In the genomic region with DNA sequence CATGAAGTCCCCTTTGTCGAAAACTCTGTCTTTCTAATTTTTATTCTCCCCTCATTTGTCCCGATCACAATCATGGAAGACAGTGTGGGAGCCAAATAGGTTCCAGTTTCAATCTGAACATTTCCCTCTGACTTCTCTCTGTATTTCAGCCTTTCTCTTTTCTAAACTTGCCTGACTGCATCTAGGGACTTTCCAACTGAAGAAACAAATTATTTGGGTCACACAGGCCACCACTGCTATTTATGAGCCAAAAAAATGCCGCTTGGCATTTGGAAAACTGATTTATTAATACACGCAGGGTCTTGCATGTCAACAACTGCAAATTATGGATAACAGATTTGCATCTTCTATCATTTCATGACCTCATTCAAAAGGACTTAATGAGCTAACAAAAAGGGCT, we compare ENCODE assay signal across 1 cellular context.
TF ChIP-seq lines count a peak whose summit lies in the region.

No MANE protein-coding gene starts in this region.

TF ChIP-seq in GM12878, 131 proteins besides CTCF, POLR2A, EP300 and RAD21:
- TF ChIP-seq NR2F1 (conservative IDR thresholded peaks at IDR 0.05), result peak; percentile 51
- TF ChIP-seq, protein P1, sequence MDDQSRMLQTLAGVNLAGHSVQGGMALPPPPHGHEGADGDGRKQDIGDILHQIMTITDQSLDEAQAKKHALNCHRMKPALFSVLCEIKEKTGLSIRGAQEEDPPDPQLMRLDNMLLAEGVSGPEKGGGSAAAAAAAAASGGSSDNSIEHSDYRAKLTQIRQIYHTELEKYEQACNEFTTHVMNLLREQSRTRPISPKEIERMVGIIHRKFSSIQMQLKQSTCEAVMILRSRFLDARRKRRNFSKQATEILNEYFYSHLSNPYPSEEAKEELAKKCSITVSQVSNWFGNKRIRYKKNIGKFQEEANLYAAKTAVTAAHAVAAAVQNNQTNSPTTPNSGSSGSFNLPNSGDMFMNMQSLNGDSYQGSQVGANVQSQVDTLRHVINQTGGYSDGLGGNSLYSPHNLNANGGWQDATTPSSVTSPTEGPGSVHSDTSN (IDR thresholded peaks at IDR 0.05; ENCODE audit: insufficient replicate concordance, low read depth, low read length), result no peak
- TF ChIP-seq, protein P2, sequence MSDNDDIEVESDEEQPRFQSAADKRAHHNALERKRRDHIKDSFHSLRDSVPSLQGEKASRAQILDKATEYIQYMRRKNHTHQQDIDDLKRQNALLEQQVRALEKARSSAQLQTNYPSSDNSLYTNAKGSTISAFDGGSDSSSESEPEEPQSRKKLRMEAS (IDR thresholded peaks at IDR 0.05; ENCODE audit: low read depth, low read length), result no peak
- peak; percentile 48 to 61; a peak in 3 of 4 replicates for TF ChIP-seq IKZF2 (IDR thresholded peaks at IDR 0.05)
- TF ChIP-seq, protein P3, sequence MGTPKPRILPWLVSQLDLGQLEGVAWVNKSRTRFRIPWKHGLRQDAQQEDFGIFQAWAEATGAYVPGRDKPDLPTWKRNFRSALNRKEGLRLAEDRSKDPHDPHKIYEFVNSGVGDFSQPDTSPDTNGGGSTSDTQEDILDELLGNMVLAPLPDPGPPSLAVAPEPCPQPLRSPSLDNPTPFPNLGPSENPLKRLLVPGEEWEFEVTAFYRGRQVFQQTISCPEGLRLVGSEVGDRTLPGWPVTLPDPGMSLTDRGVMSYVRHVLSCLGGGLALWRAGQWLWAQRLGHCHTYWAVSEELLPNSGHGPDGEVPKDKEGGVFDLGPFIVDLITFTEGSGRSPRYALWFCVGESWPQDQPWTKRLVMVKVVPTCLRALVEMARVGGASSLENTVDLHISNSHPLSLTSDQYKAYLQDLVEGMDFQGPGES (IDR thresholded peaks at IDR 0.05), result no peak
- TF ChIP-seq IKZF1 (conservative IDR thresholded peaks at IDR 0.05), result peak; percentile 67
- TF ChIP-seq, protein P4, sequence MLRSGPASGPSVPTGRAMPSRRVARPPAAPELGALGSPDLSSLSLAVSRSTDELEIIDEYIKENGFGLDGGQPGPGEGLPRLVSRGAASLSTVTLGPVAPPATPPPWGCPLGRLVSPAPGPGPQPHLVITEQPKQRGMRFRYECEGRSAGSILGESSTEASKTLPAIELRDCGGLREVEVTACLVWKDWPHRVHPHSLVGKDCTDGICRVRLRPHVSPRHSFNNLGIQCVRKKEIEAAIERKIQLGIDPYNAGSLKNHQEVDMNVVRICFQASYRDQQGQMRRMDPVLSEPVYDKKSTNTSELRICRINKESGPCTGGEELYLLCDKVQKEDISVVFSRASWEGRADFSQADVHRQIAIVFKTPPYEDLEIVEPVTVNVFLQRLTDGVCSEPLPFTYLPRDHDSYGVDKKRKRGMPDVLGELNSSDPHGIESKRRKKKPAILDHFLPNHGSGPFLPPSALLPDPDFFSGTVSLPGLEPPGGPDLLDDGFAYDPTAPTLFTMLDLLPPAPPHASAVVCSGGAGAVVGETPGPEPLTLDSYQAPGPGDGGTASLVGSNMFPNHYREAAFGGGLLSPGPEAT (IDR thresholded peaks at IDR 0.05; ENCODE audit: low read depth), result peak; percentile 75
- TF ChIP-seq MEF2B (IDR thresholded peaks at IDR 0.05; ENCODE audit: partially characterized antibody, poor library complexity, severe bottlenecking), result peak; percentile 41
- TF ChIP-seq MTA2 (IDR thresholded peaks at IDR 0.05; ENCODE audit: low read depth), result peak; percentile 22; the same call in 1 of the 2 replicates
